ENCODE assay signal across 15 cellular contexts in genomic region chr16:19513377-19514053, GRCh38. TPM values are rescaled to one million over a fixed set of nuclear protein-coding genes. Genes with fewer than 3 reads are reported as not detected.
DNase-seq lines count a peak whose midpoint lies in the region; ATAC-seq, FAIRE-seq and TF ChIP-seq lines count a peak whose summit lies in the region.
"Had no signal": no experiment of that assay in that cellular context is flagged by ENCODE, and none has a peak within 500 bp of the region (broad histone marks: within the 10 kb centered on the region; RNA-seq: fewer than 3 reads in every experiment).

No MANE protein-coding gene starts in this region.

- no peak overlapping the region for H3K4me3 Mint-ChIP-seq in Calu3 (ENCODE audit: low read depth, unreplicated experiment)

- peaks cover 28% of the 10 kb centered on the region for H3K4me1 Mint-ChIP-seq in Calu3 (ENCODE audit: low read depth, unreplicated experiment)

- WGBS in prostate gland, result 79% methylated on average over 4 of the region's 4 CpGs

- CTCF ChIA-PET in Calu3 (lab: Charles Lee), result no interaction called here

- H3K27ac ChIP-seq in mucosa of rectum (ENCODE audit: low read depth in 2 of 2, low read length in 2 of 2), result peak overlapping the region; percentile 77 to 86
- no peak overlapping the region for H3K27ac ChIP-seq in prostate gland
- H3K27ac ChIP-seq: SJSA1 had no signal

- H3K36me3 ChIP-seq in mucosa of rectum (ENCODE audit: control insufficient read depth in 2 of 2, insufficient read depth in 2 of 2, low read length in 2 of 2), result peaks cover 12% of the 10 kb centered on the region in 2 donors
- no peaks in the 10 kb centered on the region for H3K36me3 ChIP-seq in prostate gland

- H3K9ac ChIP-seq in mucosa of rectum (ENCODE audit: low read depth in 1 of 2, low read length in 2 of 2), result peak overlapping the region in 1 of 2 donors; percentile 42

- H3K4me1 ChIP-seq in mucosa of rectum (ENCODE audit: control insufficient read depth in 2 of 2, insufficient read depth in 2 of 2, low read length in 2 of 2) (peaks cover 8 to 38% of the 10 kb centered on the region in 2 donors), prostate gland (replicated peaks) (peaks cover 4% of the 10 kb centered on the region)

- H3K36me3 Mint-ChIP-seq in Calu3 (ENCODE audit: insufficient read depth, unreplicated experiment), result peaks cover 61% of the 10 kb centered on the region

- no peaks in the 10 kb centered on the region for H3K9me3 Mint-ChIP-seq in Calu3 (ENCODE audit: low read depth, unreplicated experiment)
- H3K9me3 Mint-ChIP-seq: stimulated activated naive B cell treated with anti-CD40 and anti-IgM and Interleukin-4, amounts not matched to agents 10 μg/mL and 1 μg/mL and 100 μg/mL, for 72 hours had no signal

- no TSS peak for BruUV-seq in Calu3 (replicated peaks; lab: Mats Ljungman, UMichigan)

- DNase-seq in Calu3 (no peak), NOMO-1 treated with dmso at 0.1 percent for 144 hours (lab: John Stamatoyannopoulos, UW; ENCODE audit: unreplicated experiment) (peak; percentile 59), prostate gland (ENCODE audit: low spot score) (no peak)
- DNase-seq: activated CD4-positive, CD25-positive, alpha-beta regulatory T cell treated with anti-CD3 and anti-CD28 coated beads, Interleukin-2, amount 50 U/mL, for 72 hours; effector CD8-positive, alpha-beta T cell; EL; glutamatergic neuron; NCI-H510A treated with DMSO at 0.1 percent for 48 hours; stimulated activated naive B cell treated with anti-CD40 and anti-IgM and Interleukin-4, amounts not matched to agents 10 μg/mL and 1 μg/mL and 100 μg/mL, for 72 hours had no signal

- TF ChIP-seq POLR2A in prostate gland (IDR thresholded peaks at IDR 0.05), result no peak

- H3K27me3 ChIP-seq in mucosa of rectum (ENCODE audit: control insufficient read depth in 2 of 2, insufficient read depth in 2 of 2, low read length in 2 of 2) (no peaks in the 10 kb centered on the region), prostate gland (replicated peaks; ENCODE audit: insufficient read depth) (no peaks in the 10 kb centered on the region)
- H3K27me3 ChIP-seq: SJSA1 had no signal

- intact Hi-C loops in Calu3 (cut with micrococcal nuclease; ENCODE audit: unreplicated experiment), result no loop called here
- intact Hi-C loops in prostate gland (cut with DNase I), result no loop called here

- FAIRE-seq in endometrium (lab: Jason Lieb, UNC), result peak; percentile 54

- H3K9me3 ChIP-seq in mucosa of rectum (ENCODE audit: control insufficient read depth in 2 of 2, low read length in 2 of 2) (no peaks in the 10 kb centered on the region), prostate gland (no peaks in the 10 kb centered on the region)
- H3K9me3 ChIP-seq: SJSA1 had no signal

- H3K27me3 Mint-ChIP-seq in Calu3 (ENCODE audit: unreplicated experiment), result no peaks in the 10 kb centered on the region
- H3K27me3 Mint-ChIP-seq: stimulated activated naive B cell treated with anti-CD40 and anti-IgM and Interleukin-4, amounts not matched to agents 10 μg/mL and 1 μg/mL and 100 μg/mL, for 72 hours had no signal

- H3K4me3 ChIP-seq in mucosa of rectum (ENCODE audit: low read length in 2 of 2) (peak overlapping the region in 1 of 2 donors; percentile 38), prostate gland (no peak overlapping the region)
- H3K4me3 ChIP-seq: SJSA1 had no signal

- peak overlapping the region; percentile 40 for H3K27ac Mint-ChIP-seq in Calu3 (ENCODE audit: unreplicated experiment)
- H3K27ac Mint-ChIP-seq: stimulated activated naive B cell treated with anti-CD40 and anti-IgM and Interleukin-4, amounts not matched to agents 10 μg/mL and 1 μg/mL and 100 μg/mL, for 72 hours had no signal

- ATAC-seq in GM21381 (IDR thresholded peaks at IDR 0.05; ENCODE audit: unreplicated experiment) (no peak), GM19455 (IDR thresholded peaks at IDR 0.05; ENCODE audit: unreplicated experiment) (no peak), HG02884 (IDR thresholded peaks at IDR 0.05; ENCODE audit: unreplicated experiment) (no peak)
- ATAC-seq: stimulated activated naive B cell treated with anti-CD40 and anti-IgM and Interleukin-4, amounts not matched to agents 10 μg/mL and 1 μg/mL and 100 μg/mL, for 72 hours had no signal

- TF ChIP-seq CTCF in Calu3 (IDR thresholded peaks at IDR 0.05; ENCODE audit: unreplicated experiment) (no peak), prostate gland (IDR thresholded peaks at IDR 0.05) (no peak)

RNA-seq across cellular contexts. Expression of gene GDE1, which starts 8.4 kb away (rescaled TPM):
- total RNA-seq in Calu3 (2022) (89.6 and 98.2 TPM in 2 replicates), prostate gland (10 to 100 TPM; 67.8 to 92.1 TPM)

RNA-seq across cellular contexts. Expression of gene CCP110, which starts 10.2 kb away (rescaled TPM):
- 27.5 and 34.4 TPM in 2 replicates for total RNA-seq in Calu3 (2022)
- total RNA-seq in prostate gland, result 10 to 100 TPM; 13.8 to 20.7 TPM

RNA-seq across cellular contexts. Expression of gene VPS35L, which starts 42.0 kb away (rescaled TPM):
- 14.2 and 25.4 TPM in 2 replicates for total RNA-seq in Calu3 (2022)
- 10 to 100 TPM; 58.8 to 74.0 TPM for total RNA-seq in prostate gland

Comparison
In these comparisons a context has a peak if more than half of its experiments do, and no peak if none do; other contexts are left out.
1. H3K27ac ChIP-seq: peak in mucosa of rectum (2 of 2); none in prostate gland (0 of 2).